ENCODE assay signal across 8 cellular contexts in the genomic region with DNA sequence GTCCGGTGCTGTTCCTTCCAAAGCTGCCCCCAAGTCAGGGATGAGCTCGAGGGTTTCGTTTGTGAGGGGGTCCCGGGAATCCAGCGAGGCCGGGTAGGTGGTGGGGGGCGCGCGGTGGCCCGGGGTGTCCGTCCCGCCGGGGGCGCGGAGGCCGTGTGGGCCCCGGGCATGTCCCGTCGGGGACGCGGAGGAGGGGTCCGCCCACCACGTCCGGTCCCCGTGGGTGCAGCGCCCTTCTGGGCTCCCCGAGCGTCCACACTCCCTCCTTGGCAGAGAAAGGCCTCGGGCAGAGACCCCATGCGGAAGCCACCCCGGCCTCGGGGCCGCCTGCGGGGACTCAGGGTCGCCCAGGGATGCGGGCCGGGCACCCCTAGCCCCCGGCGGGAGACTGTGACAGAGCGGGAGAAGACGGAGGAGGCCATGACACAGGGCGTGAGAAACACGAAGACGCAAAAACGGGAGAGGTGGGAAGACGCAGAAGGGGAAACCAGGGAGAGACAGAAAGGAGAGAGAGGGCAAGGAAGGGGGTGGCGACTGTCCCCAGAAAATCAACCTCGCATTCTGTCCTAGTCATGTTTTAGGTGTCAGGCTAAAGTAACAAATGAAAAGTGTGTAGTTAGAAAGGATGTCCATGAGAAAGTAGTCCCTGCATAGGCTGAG.
DNase-seq lines count a peak whose midpoint lies in the region; ATAC-seq and TF ChIP-seq lines count a peak whose summit lies in the region.

No MANE protein-coding gene starts in this region.

- peaks cover 7% of the 10 kb centered on the region for H3K4me1 ChIP-seq in mucosa of stomach (ENCODE audit: control insufficient read depth, insufficient read depth, low read length)

- H3K9ac ChIP-seq in mucosa of stomach (ENCODE audit: low read length): peak overlapping the region; percentile 99

- peak; percentile 39 for ATAC-seq in HG02938 (IDR thresholded peaks at IDR 0.05; ENCODE audit: unreplicated experiment)

- H3K27me3 ChIP-seq in mucosa of stomach (ENCODE audit: control insufficient read depth, insufficient read depth, low read length): no peaks in the 10 kb centered on the region

- H3K36me3 ChIP-seq in mucosa of stomach (ENCODE audit: control insufficient read depth, insufficient read depth, low read length): no peaks in the 10 kb centered on the region

- DNase-seq in NCI-H446 (lab: John Stamatoyannopoulos, UW): peak; percentile 14 to 31
- DNase-seq in NCI-H446 treated with DMSO at 0.1 percent for 48 hours (lab: John Stamatoyannopoulos, UW): no peak
- DNase-seq in NCI-H2227 treated with DMSO at 0.1 percent for 48 hours (lab: John Stamatoyannopoulos, UW): peak; percentile 27
- peak; percentile 57 to 58 for DNase-seq in activated CD8-positive, alpha-beta memory T cell treated with anti-CD3 and anti-CD28 coated beads for 4 hours (ENCODE audit: low read depth in 2 of 2)
- peak; percentile 22 for DNase-seq in epithelial cell of esophagus (ENCODE audit: low read depth)
- DNase-seq in stimulated activated CD8-positive, alpha-beta memory T cell treated with anti-CD3 and anti-CD28 coated beads, Interleukin-7, amount 100 ng/mL, for 1 hour (ENCODE audit: low read depth in 2 of 2): peak; percentile 16 to 28

- peak overlapping the region; percentile 97 for H3K4me3 ChIP-seq in epithelial cell of esophagus (ENCODE audit: low read length)
- H3K4me3 ChIP-seq in mucosa of stomach (ENCODE audit: low read length): peak overlapping the region; percentile 88

- H3K9me3 ChIP-seq in mucosa of stomach (ENCODE audit: control insufficient read depth, low read length): no peaks in the 10 kb centered on the region

- TF ChIP-seq CTCF in epithelial cell of esophagus (IDR thresholded peaks at IDR 0.05; ENCODE audit: insufficient read depth, low read depth, low read length, missing control alignments): no peak
